ENCODE assay signal across 23 cellular contexts in the genomic region with DNA sequence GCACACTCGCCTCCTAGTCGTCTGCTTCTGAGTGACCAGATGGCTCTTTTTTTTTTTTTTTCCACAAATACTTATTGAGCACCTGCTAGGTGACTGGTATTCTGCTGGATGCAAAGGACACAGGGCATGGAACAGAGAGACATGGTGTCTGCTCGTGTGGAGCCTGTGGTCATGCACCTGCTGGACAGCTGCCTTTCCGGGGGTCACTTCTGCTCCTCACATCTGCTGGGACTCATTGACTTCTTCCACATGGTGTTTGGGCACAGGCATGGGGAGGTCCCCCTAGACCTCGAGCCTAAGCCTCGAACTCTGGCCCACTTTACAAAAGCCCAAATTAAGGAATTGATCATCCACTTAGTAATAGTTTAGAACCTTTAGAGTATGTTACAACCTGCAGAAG. TPM values are rescaled to one million over a fixed set of nuclear protein-coding genes. Genes with fewer than 3 reads are reported as not detected.
DNase-seq lines count a peak whose midpoint lies in the region; ATAC-seq, FAIRE-seq and TF ChIP-seq lines count a peak whose summit lies in the region.
"Had no signal": no experiment of that assay in that cellular context is flagged by ENCODE, and none has a peak within 500 bp of the region (broad histone marks: within the 10 kb centered on the region; RNA-seq: fewer than 3 reads in every experiment).

No MANE protein-coding gene starts in this region.

- H3K9me3 ChIP-seq in right lobe of liver = no peaks in the 10 kb centered on the region
- no peaks in the 10 kb centered on the region for H3K9me3 ChIP-seq in HepG2 (ENCODE audit: low read length)
- H3K9me3 ChIP-seq in upper lobe of left lung = no peaks in the 10 kb centered on the region
- H3K9me3 ChIP-seq: right atrium auricular region had no signal

- in situ Hi-C loops in HepG2 (cut with HindIII; ENCODE audit: extremely low pct_ligation_motif_present, low pct_unique_long_range_greater_than_20kb) = no loop called here

- FAIRE-seq in HepG2 (lab: Jason Lieb, UNC) = no peak

- H3K27me3 ChIP-seq in right lobe of liver = no peaks in the 10 kb centered on the region
- peaks cover 1 to 18% of the 10 kb centered on the region in 2 experiments; a peak in 3 of 5 replicates for H3K27me3 ChIP-seq in HepG2 (ENCODE audit: control insufficient read depth in 1 of 2, insufficient read depth in 2 of 2, low read length in 2 of 2)
- H3K27me3 ChIP-seq in upper lobe of left lung = no peaks in the 10 kb centered on the region
- H3K27me3 ChIP-seq: foreskin keratinocyte, right atrium auricular region had no signal

- peak overlapping the region; percentile 3 for H3K4me3 Mint-ChIP-seq in endothelial cell (ENCODE audit: unreplicated experiment)
- H3K4me3 Mint-ChIP-seq in stimulated activated effector memory CD8-positive, alpha-beta T cell treated with anti-CD3 and anti-CD28 coated beads, Interleukin-12 subunit alpha, Interleukin-12 subunit beta, amount 100 ng/mL, for 72 hours = peak overlapping the region; percentile 42
- H3K4me3 Mint-ChIP-seq: nephron had no signal

- peaks cover 9% of the 10 kb centered on the region for H3K27me3 Mint-ChIP-seq in endothelial cell (ENCODE audit: unreplicated experiment)

- H3K4me3 ChIP-seq in right lobe of liver = no peak overlapping the region
- no peak overlapping the region for H3K4me3 ChIP-seq in HepG2 (replicated peaks in 1 of 3; ENCODE audit: insufficient read depth in 1 of 3, low read depth in 2 of 3, low read length in 3 of 3)
- no peak overlapping the region for H3K4me3 ChIP-seq in upper lobe of left lung
- H3K4me3 ChIP-seq: right atrium auricular region had no signal

- intact Hi-C loops in right lobe of liver (cut with DNase I) (no loop called here), HepG2 (cut with micrococcal nuclease; ENCODE audit: unreplicated experiment) (no loop called here)

- no peaks in the 10 kb centered on the region for H3K4me1 Mint-ChIP-seq in endothelial cell (ENCODE audit: unreplicated experiment)
- peaks cover 23% of the 10 kb centered on the region for H3K4me1 Mint-ChIP-seq in stimulated activated effector memory CD8-positive, alpha-beta T cell treated with anti-CD3 and anti-CD28 coated beads, Interleukin-12 subunit alpha, Interleukin-12 subunit beta, amount 100 ng/mL, for 72 hours

- peaks cover 3% of the 10 kb centered on the region for H3K36me3 Mint-ChIP-seq in endothelial cell (ENCODE audit: low read depth, unreplicated experiment)
- H3K36me3 Mint-ChIP-seq in stimulated activated effector memory CD8-positive, alpha-beta T cell treated with anti-CD3 and anti-CD28 coated beads, Interleukin-12 subunit alpha, Interleukin-12 subunit beta, amount 100 ng/mL, for 72 hours = no peaks in the 10 kb centered on the region
- H3K36me3 Mint-ChIP-seq: activated naive CD4-positive, alpha-beta T cell treated with anti-CD3 and anti-CD28 coated beads, Interleukin-2, amount 50 U/mL, for 72 hours had no signal

- CTCF ChIA-PET in HepG2 (lab: Yijun Ruan, JAX; ENCODE audit: low intra/inter-chr PET ratio, low total read pairs) = no interaction called here

- no peak overlapping the region for H2AFZ ChIP-seq in HepG2 (ENCODE audit: low read length)

- 70% methylated on average over 5 of the region's 6 CpGs for WGBS in right lobe of liver (ENCODE audit: insufficient coverage, low coverage, low lambda C conversion rate, missing lambda C conversion rate)
- 17% methylated on average over 6 of the region's 6 CpGs for WGBS in HepG2 (ENCODE audit: low lambda C conversion rate)
- WGBS in upper lobe of left lung, 2 donors = 81 to 91% methylated on average over 6 of the region's 6 CpGs

- H4K20me1 ChIP-seq in HepG2 (ENCODE audit: insufficient read depth, low read length) = no peaks in the 10 kb centered on the region

- no TSS peak for BruUV-seq in HepG2 (replicated peaks; lab: Mats Ljungman, UMichigan)

- TF ChIP-seq RAD21 in HepG2 (CRISPR knock-in tag; IDR thresholded peaks at IDR 0.05) = no peak

- H3K79me2 ChIP-seq in HepG2 (ENCODE audit: insufficient read depth, low read length) = no peaks in the 10 kb centered on the region

- no peak for TF ChIP-seq CTCF in right lobe of liver (IDR thresholded peaks at IDR 0.05)
- TF ChIP-seq CTCF in HepG2 (CRISPR knock-in tag; IDR thresholded peaks at IDR 0.05) = no peak
- TF ChIP-seq CTCF in endothelial cell (IDR thresholded peaks at IDR 0.05; ENCODE audit: unreplicated experiment) = no peak
- TF ChIP-seq CTCF in upper lobe of left lung (IDR thresholded peaks at IDR 0.05) = no peak

- no peak overlapping the region for H3K4me2 ChIP-seq in HepG2 (ENCODE audit: low read depth, low read length)

- no peaks in the 10 kb centered on the region for H3K4me1 ChIP-seq in right lobe of liver
- H3K4me1 ChIP-seq in HepG2 (ENCODE audit: insufficient read depth, low read length) = no peaks in the 10 kb centered on the region
- H3K4me1 ChIP-seq in upper lobe of left lung = no peaks in the 10 kb centered on the region
- H3K4me1 ChIP-seq: foreskin keratinocyte, right atrium auricular region had no signal

- no peaks in the 10 kb centered on the region for H3K36me3 ChIP-seq in right lobe of liver
- no peaks in the 10 kb centered on the region for H3K36me3 ChIP-seq in HepG2 (replicated peaks in 1 of 2; ENCODE audit: control insufficient read depth in 1 of 2, insufficient read depth in 2 of 2, low read length in 2 of 2)
- H3K36me3 ChIP-seq in upper lobe of left lung = no peaks in the 10 kb centered on the region
- H3K36me3 ChIP-seq: right atrium auricular region had no signal

- DNase-seq in right lobe of liver (peak in 2 of 3 donors; percentile 3 to 22), HepG2 (ENCODE audit: low spot score) (no peak), MV-4-11 (lab: John Stamatoyannopoulos, UW) (peak; percentile 39), endothelial cell (ENCODE audit: low spot score) (no peak), LoVo (ENCODE audit: low spot score) (no peak), upper lobe of left lung (no peak)
- DNase-seq in stimulated activated effector memory CD8-positive, alpha-beta T cell treated with anti-CD3 and anti-CD28 coated beads, Interleukin-12 subunit alpha, Interleukin-12 subunit beta, amount 100 ng/mL, for 72 hours (ENCODE audit: low spot score in 2 of 2) = no peak
- DNase-seq: activated CD4-positive, alpha-beta T cell treated with anti-CD3 and anti-CD28 coated beads, Interleukin-2, amount 10 ng/mL, durations not matched to agents 24 days and 14 days; foreskin keratinocyte; left colon; NCI-H1092; NCI-H1930; NCI-H2227 treated with DMSO at 0.1 percent for 48 hours; stimulated activated CD4-positive, alpha-beta T cell treated with anti-CD3 and anti-CD28 coated beads, Interleukin-12 subunit alpha, Interleukin-12 subunit beta, amount 100 ng/mL, for 4 hours; stimulated activated CD4-positive, alpha-beta T cell treated with anti-CD3 and anti-CD28 coated beads, Interleukin-4, amount 100 ng/mL, for 4 hours; stimulated activated naive CD4-positive, alpha-beta T cell treated with Interleukin-2 at 50 U/mL for 16 hours had no signal

- no peak overlapping the region for H3K27ac Mint-ChIP-seq in endothelial cell (ENCODE audit: unreplicated experiment)
- peak overlapping the region; percentile 55 for H3K27ac Mint-ChIP-seq in stimulated activated effector memory CD8-positive, alpha-beta T cell treated with anti-CD3 and anti-CD28 coated beads, Interleukin-12 subunit alpha, Interleukin-12 subunit beta, amount 100 ng/mL, for 72 hours
- H3K27ac Mint-ChIP-seq: nephron had no signal

- no peak overlapping the region for H3K27ac ChIP-seq in right lobe of liver
- no peak overlapping the region for H3K27ac ChIP-seq in HepG2 (ENCODE audit: extremely low read length, insufficient read depth, low read length)
- H3K27ac ChIP-seq in upper lobe of left lung = no peak overlapping the region
- H3K27ac ChIP-seq: C4-2B, foreskin keratinocyte, right atrium auricular region, VCaP had no signal

- no peak for TF ChIP-seq POLR2A in right lobe of liver (IDR thresholded peaks at IDR 0.05)
- no peak for TF ChIP-seq POLR2A in HepG2 (IDR thresholded peaks at IDR 0.05; ENCODE audit: insufficient read depth in 1 of 2, low read depth in 2 of 2, low read length in 2 of 2)
- TF ChIP-seq POLR2A in upper lobe of left lung (IDR thresholded peaks at IDR 0.05) = no peak

- TF ChIP-seq EP300 in HepG2 (IDR thresholded peaks at IDR 0.05; ENCODE audit: low read depth in 2 of 2, low read length in 2 of 2) (no peak), HepG2 (CRISPR knock-in tag; IDR thresholded peaks at IDR 0.05; ENCODE audit: borderline replicate concordance) (no peak), upper lobe of left lung (IDR thresholded peaks at IDR 0.05) (no peak)

- POLR2A ChIA-PET in HepG2 (lab: Yijun Ruan, JAX) = no interaction called here

- no peaks in the 10 kb centered on the region for H3K9me3 Mint-ChIP-seq in endothelial cell (ENCODE audit: unreplicated experiment)
- no peaks in the 10 kb centered on the region for H3K9me3 Mint-ChIP-seq in stimulated activated effector memory CD8-positive, alpha-beta T cell treated with anti-CD3 and anti-CD28 coated beads, Interleukin-12 subunit alpha, Interleukin-12 subunit beta, amount 100 ng/mL, for 72 hours
- H3K9me3 Mint-ChIP-seq: activated naive CD4-positive, alpha-beta T cell treated with anti-CD3 and anti-CD28 coated beads, Interleukin-2, amount 50 U/mL, for 72 hours; nephron had no signal

- ATAC-seq in right lobe of liver = no peak
- no peak; the same call in 2 of the 3 replicates for ATAC-seq in HepG2
- ATAC-seq in stimulated activated effector memory CD8-positive, alpha-beta T cell treated with anti-CD3 and anti-CD28 coated beads, Interleukin-12 subunit alpha, Interleukin-12 subunit beta, amount 100 ng/mL, for 72 hours = no peak
- ATAC-seq in esophagus mucosa = no peak
- no peak for ATAC-seq in upper lobe of left lung (ENCODE audit: low FRiP score in 2 of 2)
- ATAC-seq: foreskin keratinocyte, left colon had no signal

- no peak overlapping the region for H3K9ac ChIP-seq in HepG2 (ENCODE audit: insufficient read depth, low read depth, low read length)

RNA-seq across cellular contexts. Expression of a gene that starts 39.5 kb away (rescaled TPM):
- total RNA-seq in right lobe of liver = 1 to 10 TPM; 1.1 to 2.7 (median 1.5) TPM
- 0.21 and 0.82 TPM in 2 replicates for total RNA-seq in HepG2 (2016; rRNA removed; fragmentation: Illumina TruSeq; extraction: Trizol)
- total RNA-seq in HepG2 (2016; cell fraction: cytosol; rRNA removed; fragmentation: Illumina TruSeq; extraction: Trizol; ENCODE audit: low read depth) = 2.7 and 2.8 TPM in 2 replicates
- 0.09 and 0.26 TPM in 2 replicates for total RNA-seq in HepG2 (2016; cell fraction: insoluble cytoplasmic fraction; rRNA removed; fragmentation: Illumina TruSeq; extraction: Trizol)
- 1.7 and 2.1 TPM in 2 replicates for total RNA-seq in HepG2 (2016; cell fraction: membrane; rRNA removed; fragmentation: Illumina TruSeq; extraction: Trizol)
- 0.25 and 0.50 TPM in 2 replicates for total RNA-seq in HepG2 (2016; cell fraction: nucleus; rRNA removed; fragmentation: Illumina TruSeq; extraction: Trizol)
- polyA plus RNA-seq in HepG2 (2011; rRNA removed) = 0.45 and 0.81 TPM in 2 replicates
- 0.37 and 1.1 TPM in 2 replicates for polyA plus RNA-seq in HepG2 (2011; cell fraction: cytosol; rRNA removed)
- 2.1 and 2.4 TPM in 2 replicates for polyA plus RNA-seq in HepG2 (2011; cell fraction: nucleus; rRNA removed)
- 0.46 and 0.72 TPM in 2 replicates for polyA plus RNA-seq in HepG2 (2012)
- 2.6 and 3.8 TPM in 2 replicates for polyA plus RNA-seq in HepG2 (2016; cell fraction: cytosol; fragmentation: Illumina TruSeq; extraction: Trizol; ENCODE audit: low read depth)
- 0.25 and 0.50 TPM in 2 replicates for polyA plus RNA-seq in HepG2 (2016; cell fraction: insoluble cytoplasmic fraction; fragmentation: Illumina TruSeq; extraction: Trizol; ENCODE audit: low read depth)
- 1.4 and 2.2 TPM in 2 replicates for polyA plus RNA-seq in HepG2 (2016; cell fraction: membrane; fragmentation: Illumina TruSeq; extraction: Trizol; ENCODE audit: low read depth)
- 1.0 TPM in 2 replicates for polyA plus RNA-seq in HepG2 (2016; cell fraction: nucleus; fragmentation: Illumina TruSeq; extraction: Trizol; ENCODE audit: insufficient read depth, low read depth)
- polyA minus RNA-seq in HepG2 (2011; rRNA and poly(A)+ RNA removed; ENCODE audit: low replicate concordance) = 0.09 and 2.4 TPM in 2 replicates
- polyA minus RNA-seq in HepG2 (2011; cell fraction: cytosol; rRNA and poly(A)+ RNA removed) = not detected in 2 replicates
- 0.99 and 1.3 TPM in 2 replicates for polyA minus RNA-seq in HepG2 (2011; cell fraction: nucleus; rRNA and poly(A)+ RNA removed)
- 25.5 TPM for total RNA-seq in endothelial cell (ENCODE audit: unreplicated experiment)
- total RNA-seq in esophagus mucosa = 0.84 TPM
- 10 to 100 TPM in 2 of 6 donors, 1 to 10 TPM in 4; 2.1 to 31.6 (median 8.4) TPM for total RNA-seq in upper lobe of left lung
- total RNA-seq: activated CD4-positive, alpha-beta T cell treated with anti-CD3 and anti-CD28 coated beads, Interleukin-2, amount 10 ng/mL, durations not matched to agents 24 days and 14 days; foreskin keratinocyte; RPMI7951 had no signal
- polyA plus RNA-seq: foreskin keratinocyte had no signal

Comparison
In these comparisons a context has a peak if more than half of its experiments do, and no peak if none do; other contexts are left out.
1. DNase-seq: peak in right lobe of liver (2 of 3) and MV-4-11 (single experiment); none in HepG2 (single experiment), endothelial cell (single experiment), stimulated activated effector memory CD8-positive, alpha-beta T cell treated with anti-CD3 and anti-CD28 coated beads, Interleukin-12 subunit alpha, Interleukin-12 subunit beta, amount 100 ng/mL, for 72 hours (0 of 2), LoVo (single experiment) and upper lobe of left lung (0 of 2).